1 cellular context compared by ENCODE assay signal in genomic region chr2:213185147-213185822, GRCh38.
TF ChIP-seq lines count a peak whose summit lies in the region.

No MANE protein-coding gene starts in this region.

TF ChIP-seq in GM12878, 131 proteins besides CTCF, POLR2A, EP300 and RAD21 (continued from another document):
- TF ChIP-seq ATF2 (IDR thresholded peaks at IDR 0.05; ENCODE audit: low read length) = peak; percentile 38
- no peak for TF ChIP-seq E2F4 (IDR thresholded peaks at IDR 0.05; ENCODE audit: low read depth, low read length)
- no peak for TF ChIP-seq CBFB (IDR thresholded peaks at IDR 0.05; ENCODE audit: low read depth)
- no peak for TF ChIP-seq HSF1 (IDR thresholded peaks at IDR 0.05; ENCODE audit: low read depth, low read length)
- no peak for TF ChIP-seq TBL1XR1 (IDR thresholded peaks at IDR 0.05; ENCODE audit: low read depth, low read length)
- no peak for TF ChIP-seq NR2F1 (conservative IDR thresholded peaks at IDR 0.05)
- TF ChIP-seq RUNX3 (IDR thresholded peaks at IDR 0.05; ENCODE audit: low read length) = peak; percentile 70
- peak; percentile 57; the same call in 1 of the 2 replicates for TF ChIP-seq PKNOX1 (IDR thresholded peaks at IDR 0.05)
- no peak for TF ChIP-seq MYC (IDR thresholded peaks at IDR 0.05; ENCODE audit: insufficient read depth, insufficient read length, insufficient replicate concordance, low read length, severe bottlenecking)
- TF ChIP-seq CREM (IDR thresholded peaks at IDR 0.05; ENCODE audit: low read depth) = 0 out of 2 replicates have a peak, but pooled peaks have one; percentile 27
- TF ChIP-seq MEF2A (IDR thresholded peaks at IDR 0.05; ENCODE audit: insufficient read depth, low read depth, low read length) = peak; percentile 74
- TF ChIP-seq POU2F2 (IDR thresholded peaks at IDR 0.05; ENCODE audit: borderline replicate concordance, low read depth, low read length) = peak; percentile 94
- TF ChIP-seq NFIC (IDR thresholded peaks at IDR 0.05; ENCODE audit: low read depth, low read length) = peak; percentile 61
- no peak for TF ChIP-seq ETV6 (conservative IDR thresholded peaks at IDR 0.05 in 1 of 2, IDR thresholded peaks at IDR 0.05 in 1 of 2; ENCODE audit: borderline replicate concordance in 1 of 2, low read depth in 1 of 2)
- TF ChIP-seq REST (IDR thresholded peaks at IDR 0.05; ENCODE audit: low read depth, low read length) = no peak
- no peak for TF ChIP-seq ATF3 (IDR thresholded peaks at IDR 0.05; ENCODE audit: borderline replicate concordance, extremely low read depth, low read depth, low read length)
- peak; percentile 31; the same call in 1 of the 2 replicates for TF ChIP-seq FOXM1 (IDR thresholded peaks at IDR 0.05; ENCODE audit: low read depth, low read length)
- no peak for TF ChIP-seq NKRF (conservative IDR thresholded peaks at IDR 0.05)
- TF ChIP-seq GABPA (IDR thresholded peaks at IDR 0.05; ENCODE audit: low read depth) = no peak
- TF ChIP-seq HCFC1 (IDR thresholded peaks at IDR 0.05; ENCODE audit: low read length) = no peak
- TF ChIP-seq EED (IDR thresholded peaks at IDR 0.05; ENCODE audit: low read depth) = peak; percentile 41; the same call in 1 of the 2 replicates
